Comparison of ENCODE assay signal across 1 cellular context in the genomic region with DNA sequence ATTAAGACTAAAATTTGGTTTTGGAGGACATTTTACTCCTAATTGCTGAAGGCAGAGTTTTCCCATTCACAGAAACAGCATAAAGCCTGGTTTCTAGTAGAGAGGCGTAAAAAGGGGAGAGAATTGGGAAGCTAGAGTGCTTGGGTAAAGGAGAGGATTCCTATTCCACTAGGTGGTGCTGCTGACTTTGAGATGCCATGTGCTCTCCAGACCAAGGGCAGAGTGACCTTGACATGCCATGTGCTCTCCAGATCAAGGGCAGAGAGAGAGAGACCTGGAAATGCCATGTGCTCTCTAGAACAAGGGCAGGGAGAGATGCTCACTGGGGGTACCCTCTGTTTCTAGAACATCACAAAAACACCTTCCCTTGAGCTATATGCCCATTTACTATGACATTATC.
TF ChIP-seq lines count a peak whose summit lies in the region.

No MANE protein-coding gene starts in this region.

TF ChIP-seq in GM12891, 5 proteins besides CTCF, POLR2A, EP300 and RAD21:
- TF ChIP-seq POU2F2 (IDR thresholded peaks at IDR 0.05; ENCODE audit: low read depth, low read length) = no peak
- no peak for TF ChIP-seq PAX5 (IDR thresholded peaks at IDR 0.05; ENCODE audit: insufficient read depth, low read length, severe bottlenecking)
- no peak for TF ChIP-seq SPI1 (IDR thresholded peaks at IDR 0.05; ENCODE audit: low read depth, low read length)
- TF ChIP-seq TAF1 (IDR thresholded peaks at IDR 0.05; ENCODE audit: low read depth, low read length) = no peak
- TF ChIP-seq POLR2AphosphoS5 (IDR thresholded peaks at IDR 0.05; ENCODE audit: low read depth, low read length) = no peak
